7 cellular contexts compared by ENCODE assay signal in the genomic region with DNA sequence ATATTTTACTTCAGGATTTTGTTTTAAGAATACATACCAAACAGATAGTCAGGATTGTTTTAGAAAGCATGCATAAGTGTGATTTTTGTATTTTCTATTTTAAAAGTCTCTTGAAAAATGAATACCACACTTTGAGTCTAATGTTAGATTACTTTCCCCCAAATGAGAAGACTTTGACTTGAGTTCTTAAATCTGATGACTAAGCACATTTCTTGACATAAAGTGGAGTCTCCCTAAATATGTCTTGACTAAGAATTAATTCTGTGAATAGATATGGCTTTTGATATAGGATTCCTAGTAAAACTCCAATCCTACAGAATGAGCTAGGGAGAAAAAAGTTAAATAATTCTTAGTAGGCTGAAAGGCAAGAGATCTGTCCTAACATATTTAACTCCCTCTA.
"Had no signal": no experiment of that assay in that cellular context is flagged by ENCODE, and none has a peak within 500 bp of the region (broad histone marks: within the 10 kb centered on the region; RNA-seq: fewer than 3 reads in every experiment).

No MANE protein-coding gene starts in this region.

- FAIRE-seq: H54 had no signal

- DNase-seq: GM23248, GOT3, H9, HCEC 1CT, KG1 had no signal

- H3K27ac ChIP-seq: GM23248, HL-60 had no signal

- H3K4me3 ChIP-seq: GM23248 had no signal

- H3K9ac ChIP-seq: GM23248 had no signal

- H2AFZ ChIP-seq: GM23248 had no signal
